Comparison of ENCODE assay signal across 8 cellular contexts in the genomic region with DNA sequence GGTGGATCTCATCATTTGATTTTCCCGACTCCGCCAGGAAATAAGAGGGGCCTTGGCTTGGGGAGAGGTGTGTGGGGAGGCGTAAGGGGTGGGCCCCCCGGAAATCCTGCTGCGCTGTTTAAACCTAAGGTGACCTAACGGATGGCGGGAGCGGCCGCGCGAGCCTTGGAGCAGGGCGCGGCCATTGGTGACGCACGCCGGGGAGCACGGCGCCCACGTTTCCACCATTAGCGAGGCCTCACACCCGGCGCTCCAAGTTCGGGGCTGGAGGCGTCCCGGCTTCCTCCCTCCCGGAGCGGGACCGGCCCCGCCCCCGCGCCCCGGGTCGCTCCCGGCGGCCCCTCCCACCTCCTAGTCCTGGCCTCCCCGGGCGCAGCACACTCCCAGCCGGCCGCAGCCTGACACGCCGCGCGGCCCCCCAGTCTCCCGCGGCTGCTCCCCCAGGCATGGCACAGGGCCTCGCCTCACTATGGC. TPM values are rescaled to one million over a fixed set of nuclear protein-coding genes. Genes with fewer than 3 reads are reported as not detected.
DNase-seq lines count a peak whose midpoint lies in the region; ATAC-seq and TF ChIP-seq lines count a peak whose summit lies in the region.

A gene (plus strand): TSS at position 354 of the 474 bp plus-strand sequence. CDS start 116 bp downstream, at position 470.

- CTCF ChIA-PET in Panc1 (lab: Charles Lee): no interaction called here

- H3K4me2 ChIP-seq in fibroblast of lung (ENCODE audit: extremely low read depth, insufficient read depth, low read length): peak within 1 kb of the TSS; percentile 68

- H3K36me3 ChIP-seq in Panc1 (ENCODE audit: control insufficient read depth, insufficient read depth, low read length) (no peaks in the 10 kb centered on the region), fibroblast of lung (ENCODE audit: control insufficient read depth, insufficient read depth, low read length) (no peaks in the 10 kb centered on the region), stomach (no peaks in the 10 kb centered on the region)

- H3K27me3 ChIP-seq in Panc1 (ENCODE audit: control insufficient read depth, insufficient read depth, low read length): no peaks in the 10 kb centered on the region
- H3K27me3 ChIP-seq in fibroblast of lung (ENCODE audit: control insufficient read depth, insufficient read depth, low read length): no peaks in the 10 kb centered on the region
- H3K27me3 ChIP-seq in stomach: no peaks in the 10 kb centered on the region

- no TSS peak for BruUV-seq in Panc1 (replicated peaks; lab: Mats Ljungman, UMichigan)

- POLR2A ChIA-PET in Panc1 (lab: Charles Lee): no interaction called here
- POLR2A ChIA-PET in naive thymus-derived CD8-positive, alpha-beta T cell (lab: Charles Lee): no interaction called here

- H3K36me3 Mint-ChIP-seq in activated T-helper 1 cell treated with anti-CD3 and anti-CD28 coated beads, Interleukin-12 subunit alpha, Interleukin-12 subunit beta, Interleukin-2, Interleukin-4 antibody, amounts not matched to agents 30 ng/mL and 10 ng/mL and 1 ng/mL, durations not matched to agents 14 hours and 24 hours and 36 hours (ENCODE audit: low read depth): peaks cover 16% of the 10 kb centered on the region
- peaks cover 0 to 2% (median 0%) of the 10 kb centered on the region in 3 donors for H3K36me3 Mint-ChIP-seq in naive thymus-derived CD8-positive, alpha-beta T cell

- no peaks in the 10 kb centered on the region for H3K9me3 Mint-ChIP-seq in activated T-helper 1 cell treated with anti-CD3 and anti-CD28 coated beads, Interleukin-12 subunit alpha, Interleukin-12 subunit beta, Interleukin-2, Interleukin-4 antibody, amounts not matched to agents 30 ng/mL and 10 ng/mL and 1 ng/mL, durations not matched to agents 14 hours and 24 hours and 36 hours
- H3K9me3 Mint-ChIP-seq in naive thymus-derived CD8-positive, alpha-beta T cell: peaks cover 0 to 5% (median 0%) of the 10 kb centered on the region in 9 donors

- H3K27me3 Mint-ChIP-seq in activated T-helper 1 cell treated with anti-CD3 and anti-CD28 coated beads, Interleukin-12 subunit alpha, Interleukin-12 subunit beta, Interleukin-2, Interleukin-4 antibody, amounts not matched to agents 30 ng/mL and 10 ng/mL and 1 ng/mL, durations not matched to agents 14 hours and 24 hours and 36 hours (ENCODE audit: insufficient read depth): no peaks in the 10 kb centered on the region
- no peaks in the 10 kb centered on the region for H3K27me3 Mint-ChIP-seq in naive thymus-derived CD8-positive, alpha-beta T cell

- H3K4me3 Mint-ChIP-seq in activated T-helper 1 cell treated with anti-CD3 and anti-CD28 coated beads, Interleukin-12 subunit alpha, Interleukin-12 subunit beta, Interleukin-2, Interleukin-4 antibody, amounts not matched to agents 30 ng/mL and 10 ng/mL and 1 ng/mL, durations not matched to agents 14 hours and 24 hours and 36 hours: peak within 1 kb of the TSS; percentile 90
- H3K4me3 Mint-ChIP-seq in naive thymus-derived CD8-positive, alpha-beta T cell: peak within 1 kb of the TSS; percentile 76 to 93 (median 86)

- ATAC-seq in GM21367 (IDR thresholded peaks at IDR 0.05; ENCODE audit: unreplicated experiment): peak; percentile 63
- ATAC-seq in Panc1: peak; percentile 89
- peak; percentile 68 to 69 for ATAC-seq in naive thymus-derived CD8-positive, alpha-beta T cell

- peaks cover 35% of the 10 kb centered on the region for H3K4me1 Mint-ChIP-seq in activated T-helper 1 cell treated with anti-CD3 and anti-CD28 coated beads, Interleukin-12 subunit alpha, Interleukin-12 subunit beta, Interleukin-2, Interleukin-4 antibody, amounts not matched to agents 30 ng/mL and 10 ng/mL and 1 ng/mL, durations not matched to agents 14 hours and 24 hours and 36 hours (ENCODE audit: low read depth)
- H3K4me1 Mint-ChIP-seq in naive thymus-derived CD8-positive, alpha-beta T cell: peaks cover 10 to 31% (median 21%) of the 10 kb centered on the region in 4 donors

- H3K4me3 ChIP-seq in Panc1 (ENCODE audit: low read depth in 2 of 2, low read length in 2 of 2) (peak within 1 kb of the TSS; percentile 54 to 59), fibroblast of lung (replicated peaks in 1 of 4; ENCODE audit: control extremely low read depth in 1 of 4, insufficient read depth in 1 of 4, low read depth in 3 of 4, low read length in 4 of 4) (peak within 1 kb of the TSS; percentile 36 to 67 (median 48)), stomach (peak within 1 kb of the TSS; percentile 58 to 65 (median 60))

- in situ Hi-C loops in Panc1 (cut with HindIII; ENCODE audit: low pct_unique_long_range_greater_than_20kb, low sequenced_read_pairs): no loop called here

- peaks cover 35% of the 10 kb centered on the region for H3K79me2 ChIP-seq in fibroblast of lung (ENCODE audit: control insufficient read depth, insufficient read depth, low read length)

- H3K4me1 ChIP-seq in Panc1 (ENCODE audit: control insufficient read depth, insufficient read depth, low read length): peaks cover 7% of the 10 kb centered on the region
- peaks cover 4% of the 10 kb centered on the region for H3K4me1 ChIP-seq in fibroblast of lung (ENCODE audit: control insufficient read depth, extremely low read depth, insufficient read depth, low read length)
- H3K4me1 ChIP-seq in stomach: peaks cover 0 to 5% (median 2%) of the 10 kb centered on the region in 4 donors

- H3K9me3 ChIP-seq in Panc1 (ENCODE audit: control insufficient read depth, insufficient read depth, low read depth, low read length): no peaks in the 10 kb centered on the region
- H3K9me3 ChIP-seq in fibroblast of lung (ENCODE audit: control insufficient read depth, insufficient read depth, low read depth, low read length): no peaks in the 10 kb centered on the region
- no peaks in the 10 kb centered on the region for H3K9me3 ChIP-seq in stomach

- intact Hi-C loops in Panc1 (cut with micrococcal nuclease; ENCODE audit: unreplicated experiment): no loop called here
- intact Hi-C loops in activated T-helper 1 cell treated with anti-CD3 and anti-CD28 coated beads, Interleukin-12 subunit alpha, Interleukin-12 subunit beta, Interleukin-2, Interleukin-4 antibody, amounts not matched to agents 30 ng/mL and 10 ng/mL and 1 ng/mL, durations not matched to agents 14 hours and 24 hours and 36 hours (cut with micrococcal nuclease): loop anchor here (1.0 to 10.0 kb wide), 4 partner anchors 14 to 566 kb away; a partner anchor contains a TSS
- intact Hi-C loops in stomach (cut with DNase I; ENCODE audit: low total_unique reads): no loop called here

- DNase-seq in COR-L47 (lab: John Stamatoyannopoulos, UW) (peak; percentile 52), HUDEP-2 (lab: John Stamatoyannopoulos, UW; ENCODE audit: unreplicated experiment in 76 of 76) (peak in 68 of 76 experiments; percentile 1 to 67 (median 32)), Panc1 (ENCODE audit: low read depth, low spot score) (no peak), fibroblast of lung (ENCODE audit: low read depth in 2 of 2) (peak; percentile 75 to 77), stomach (peak; percentile 77)
- peak; percentile 23 for DNase-seq in activated T-helper 1 cell treated with anti-CD3 and anti-CD28 coated beads, Interleukin-12 subunit alpha, Interleukin-12 subunit beta, Interleukin-2, Interleukin-4 antibody, amounts not matched to agents 30 ng/mL and 10 ng/mL and 1 ng/mL, durations not matched to agents 14 hours and 24 hours and 36 hours (ENCODE audit: low spot score)
- peak; percentile 4 to 63 (median 27) for DNase-seq in naive thymus-derived CD8-positive, alpha-beta T cell

- 0 to 47% (median 6%) methylated on average over 15 to 46 of the region's 46 CpGs for WGBS in stomach, 5 donors

- peak within 1 kb of the TSS; percentile 48 for H3K9ac ChIP-seq in fibroblast of lung (ENCODE audit: insufficient read depth, low read length)

- TF ChIP-seq CTCF in Panc1 (IDR thresholded peaks at IDR 0.05) (no peak), fibroblast of lung (conservative IDR thresholded peaks at IDR 0.05 in 1 of 2, IDR thresholded peaks at IDR 0.05 in 1 of 2; ENCODE audit: low read depth in 1 of 2, low read length in 2 of 2) (no peak), stomach (IDR thresholded peaks at IDR 0.05) (no peak)

- peak within 1 kb of the TSS; percentile 73 for H3K27ac ChIP-seq in Panc1 (ENCODE audit: low read length)
- H3K27ac ChIP-seq in fibroblast of lung (ENCODE audit: insufficient read depth, low read length): peak within 1 kb of the TSS; percentile 69
- peak within 1 kb of the TSS; percentile 79 to 90 (median 85) for H3K27ac ChIP-seq in stomach

- peak within 1 kb of the TSS; percentile 92 for H3K27ac Mint-ChIP-seq in activated T-helper 1 cell treated with anti-CD3 and anti-CD28 coated beads, Interleukin-12 subunit alpha, Interleukin-12 subunit beta, Interleukin-2, Interleukin-4 antibody, amounts not matched to agents 30 ng/mL and 10 ng/mL and 1 ng/mL, durations not matched to agents 14 hours and 24 hours and 36 hours
- H3K27ac Mint-ChIP-seq in naive thymus-derived CD8-positive, alpha-beta T cell: peak within 1 kb of the TSS; percentile 34 to 92 (median 86)

- TF ChIP-seq EP300 in stomach (IDR thresholded peaks at IDR 0.05): no peak

- no peak for TF ChIP-seq POLR2A in stomach (IDR thresholded peaks at IDR 0.05)

- H4K20me1 ChIP-seq in fibroblast of lung (ENCODE audit: control insufficient read depth, extremely low read depth, insufficient read depth, low read length): peaks cover 2% of the 10 kb centered on the region

- peak within 1 kb of the TSS; percentile 51 for H2AFZ ChIP-seq in fibroblast of lung (ENCODE audit: low read length)

RNA-seq across cellular contexts. Expression of the gene that starts here (rescaled TPM):
- total RNA-seq in Panc1 (2021; ENCODE audit: unreplicated experiment) (172 TPM), fibroblast of lung (176 and 252 TPM in 2 replicates), stomach (10 to 100 TPM in 4 of 5 donors, 1 to 10 TPM in 1; 9.6 to 75.8 (median 65.2) TPM)
- 186 TPM for polyA plus RNA-seq in Panc1 (2012; ENCODE audit: insufficient read length)
- 144 and 145 TPM in 2 replicates for total RNA-seq in activated T-helper 1 cell treated with anti-CD3 and anti-CD28 coated beads, Interleukin-12 subunit alpha, Interleukin-12 subunit beta, Interleukin-2, Interleukin-4 antibody, amounts not matched to agents 30 ng/mL and 10 ng/mL and 1 ng/mL, durations not matched to agents 14 hours and 24 hours and 36 hours
- polyA plus RNA-seq in fibroblast of lung (129 and 186 TPM in 2 replicates), stomach (10 to 100 TPM; 41.2 to 48.8 (median 43.9) TPM)
- polyA plus RNA-seq in fibroblast of lung (2012): 134 and 199 TPM in 2 replicates
- polyA minus RNA-seq in fibroblast of lung (ENCODE audit: low replicate concordance): 16.2 and 23.8 TPM in 2 replicates
- 10 to 100 TPM; 19.2 to 25.8 TPM for total RNA-seq in naive thymus-derived CD8-positive, alpha-beta T cell
- polyA plus RNA-seq in naive thymus-derived CD8-positive, alpha-beta T cell: 10 to 100 TPM; 32.7 to 39.5 (median 32.9) TPM
